9 cellular contexts compared by ENCODE assay signal in the genomic region with DNA sequence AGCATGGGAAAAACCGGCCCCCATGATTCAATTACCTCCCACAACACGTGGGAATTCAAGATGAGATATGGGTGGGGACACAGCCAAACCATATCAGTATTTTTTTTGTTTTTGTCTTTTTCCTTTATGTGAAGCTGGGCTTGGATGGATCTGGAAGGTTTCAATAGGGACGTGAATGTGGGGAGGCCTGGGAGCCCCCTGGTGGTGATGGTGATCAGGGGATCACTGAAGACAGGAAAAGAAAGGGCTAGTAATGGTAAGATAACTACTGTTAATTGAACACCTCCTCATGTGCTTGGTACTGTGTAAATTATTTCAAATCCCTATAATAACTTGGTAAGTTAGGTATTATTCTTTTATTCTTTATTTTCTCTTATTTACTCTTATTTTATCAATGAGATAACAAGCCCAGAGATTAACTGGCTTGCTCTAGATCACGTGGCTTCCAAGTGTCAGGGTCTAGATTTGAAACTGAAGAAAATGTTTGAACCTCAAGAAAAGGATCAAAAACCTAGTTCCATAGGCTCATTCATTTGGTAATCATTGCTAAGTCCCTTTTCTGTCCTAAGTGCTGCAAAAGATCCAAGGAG.
A peak's percentile ranks its signal among the peaks of the same experiment; 100 is the strongest.
DNase-seq lines count a peak whose midpoint lies in the region; ATAC-seq, FAIRE-seq and TF ChIP-seq lines count a peak whose summit lies in the region.
"Had no signal": no experiment of that assay in that cellular context is flagged by ENCODE, and none has a peak within 500 bp of the region (broad histone marks: within the 10 kb centered on the region; RNA-seq: fewer than 3 reads in every experiment).

No MANE protein-coding gene starts in this region.

- H3K4me3 ChIP-seq in Caco-2 (ENCODE audit: low read depth, low read length) (no peak overlapping the region), thyroid gland (replicated peaks in 1 of 3) (no peak overlapping the region)

- CTCF ChIA-PET in Caco-2 (lab: Charles Lee), result interaction anchor here (1.0 to 2.2 kb wide), 3 partner anchors 10 to 431 kb away, joined by 6 to 13 read pairs (median 13); no protein-coding TSS in a partner anchor
- CTCF ChIA-PET in HEK293T (lab: Yijun Ruan, JAX), result no interaction called here

- WGBS in thyroid gland, 2 donors, result 71 to 81% methylated on average over 4 of the region's 4 CpGs

- no peaks in the 10 kb centered on the region for H3K9me3 ChIP-seq in Caco-2
- no peaks in the 10 kb centered on the region for H3K9me3 ChIP-seq in thyroid gland

- no peaks in the 10 kb centered on the region for H3K4me1 Mint-ChIP-seq in Caco-2 (ENCODE audit: low read depth, unreplicated experiment)

- H3K36me3 ChIP-seq in Caco-2 (ENCODE audit: control insufficient read depth, insufficient read depth, low read length), result no peaks in the 10 kb centered on the region
- H3K36me3 ChIP-seq in thyroid gland, result no peaks in the 10 kb centered on the region

- no peaks in the 10 kb centered on the region for H3K27me3 Mint-ChIP-seq in Caco-2 (ENCODE audit: insufficient read depth, unreplicated experiment)

- peak; percentile 26 to 57 for ATAC-seq in left cardiac atrium
- ATAC-seq in GM19023 (IDR thresholded peaks at IDR 0.05; ENCODE audit: unreplicated experiment), result no peak

- H3K4me3 Mint-ChIP-seq in Caco-2 (ENCODE audit: unreplicated experiment), result no peak overlapping the region
- H3K4me3 Mint-ChIP-seq: stimulated activated naive CD8-positive, alpha-beta T cell treated with anti-CD3 and anti-CD28 coated beads, Interleukin-15, Interleukin-2, amounts not matched to agents 100 ng/mL and 50 ng/mL, for 24 hours had no signal

- no peak overlapping the region for H3K27ac ChIP-seq in thyroid gland

- no peak for FAIRE-seq in GM12891 (lab: Jason Lieb, UNC)

- no peak for TF ChIP-seq POLR2A in thyroid gland (IDR thresholded peaks at IDR 0.05)
- TF ChIP-seq POLR2A in GM12891 (IDR thresholded peaks at IDR 0.05; ENCODE audit: low read depth, low read length), result no peak

- intact Hi-C loops in Caco-2 (cut with micrococcal nuclease; ENCODE audit: unreplicated experiment), result loop anchor here (1.0 to 5.0 kb wide), 2 partner anchors 239 to 431 kb away; no protein-coding TSS in a partner anchor
- intact Hi-C loops in left cardiac atrium (cut with DNase I), result loop anchor here (10.0 kb wide), 1 partner anchor 432 kb away; no protein-coding TSS in a partner anchor
- intact Hi-C loops in thyroid gland (cut with DNase I), result loop anchor here (5.0 kb wide), 1 partner anchor 429 kb away; no protein-coding TSS in a partner anchor

- POLR2A ChIA-PET in Caco-2 (lab: Charles Lee) (no interaction called here), HEK293T (lab: Yijun Ruan, JAX) (no interaction called here)

- TF ChIP-seq CTCF in Caco-2 (IDR thresholded peaks at IDR 0.05; ENCODE audit: insufficient read depth in 1 of 2, low read depth in 1 of 2, low read length in 1 of 2, severe bottlenecking in 1 of 2, unreplicated experiment in 1 of 2) (peak; percentile 90 to 97), thyroid gland (IDR thresholded peaks at IDR 0.05) (peak; percentile 20 to 61 (median 47))

- no peak overlapping the region for H3K27ac Mint-ChIP-seq in Caco-2 (ENCODE audit: unreplicated experiment)
- H3K27ac Mint-ChIP-seq: stimulated activated naive CD8-positive, alpha-beta T cell treated with anti-CD3 and anti-CD28 coated beads, Interleukin-15, Interleukin-2, amounts not matched to agents 100 ng/mL and 50 ng/mL, for 24 hours had no signal

- no peaks in the 10 kb centered on the region for H3K4me1 ChIP-seq in Caco-2
- no peaks in the 10 kb centered on the region for H3K4me1 ChIP-seq in thyroid gland

- DNase-seq in Caco-2 (peak; percentile 60 to 77), HEK293T (ENCODE audit: extremely low spot score) (peak; percentile 36), UCSD-AML1 (lab: John Stamatoyannopoulos, UW; ENCODE audit: unreplicated experiment) (peak; percentile 27), left cardiac atrium (peak; percentile 57), thyroid gland (peak; percentile 50 to 65), epidermal melanocyte (ENCODE audit: insufficient read length, low spot score) (no peak), GM12891 (ENCODE audit: insufficient read length, low spot score) (no peak)

- BruUV-seq in Caco-2 (replicated peaks; lab: Mats Ljungman, UMichigan), result no TSS peak

- H3K36me3 Mint-ChIP-seq in Caco-2 (ENCODE audit: insufficient read depth, unreplicated experiment), result no peaks in the 10 kb centered on the region

- H3K9me3 Mint-ChIP-seq in Caco-2 (ENCODE audit: unreplicated experiment), result no peaks in the 10 kb centered on the region

- no peaks in the 10 kb centered on the region for H3K27me3 ChIP-seq in Caco-2 (replicated peaks; ENCODE audit: control insufficient read depth, insufficient read depth, low read length)
- H3K27me3 ChIP-seq in thyroid gland, result no peaks in the 10 kb centered on the region

TF ChIP-seq in HEK293T, 16 proteins besides CTCF, POLR2A, EP300 and RAD21:
- TF ChIP-seq HDGF (IDR thresholded peaks at IDR 0.05; ENCODE audit: borderline replicate concordance) (no peak), SP1 (IDR thresholded peaks at IDR 0.05) (no peak), SUZ12 (IDR thresholded peaks at IDR 0.05) (no peak), L3MBTL2 (conservative IDR thresholded peaks at IDR 0.05) (no peak), TARDBP (IDR thresholded peaks at IDR 0.05) (no peak), FOXM1 (IDR thresholded peaks at IDR 0.05; ENCODE audit: borderline replicate concordance) (no peak), FOXA1 (IDR thresholded peaks at IDR 0.05) (no peak), ARNT (IDR thresholded peaks at IDR 0.05) (no peak), ZNF384 (IDR thresholded peaks at IDR 0.05) (no peak), ELF4 (IDR thresholded peaks at IDR 0.05) (no peak), NFRKB (IDR thresholded peaks at IDR 0.05) (no peak), LEF1 (IDR thresholded peaks at IDR 0.05; ENCODE audit: borderline replicate concordance) (no peak), BHLHE40 (IDR thresholded peaks at IDR 0.05; ENCODE audit: borderline replicate concordance) (no peak), CTBP1 (IDR thresholded peaks at IDR 0.05; ENCODE audit: borderline replicate concordance) (no peak), FOXK2 (IDR thresholded peaks at IDR 0.05) (no peak)
- TF ChIP-seq, protein P1, sequence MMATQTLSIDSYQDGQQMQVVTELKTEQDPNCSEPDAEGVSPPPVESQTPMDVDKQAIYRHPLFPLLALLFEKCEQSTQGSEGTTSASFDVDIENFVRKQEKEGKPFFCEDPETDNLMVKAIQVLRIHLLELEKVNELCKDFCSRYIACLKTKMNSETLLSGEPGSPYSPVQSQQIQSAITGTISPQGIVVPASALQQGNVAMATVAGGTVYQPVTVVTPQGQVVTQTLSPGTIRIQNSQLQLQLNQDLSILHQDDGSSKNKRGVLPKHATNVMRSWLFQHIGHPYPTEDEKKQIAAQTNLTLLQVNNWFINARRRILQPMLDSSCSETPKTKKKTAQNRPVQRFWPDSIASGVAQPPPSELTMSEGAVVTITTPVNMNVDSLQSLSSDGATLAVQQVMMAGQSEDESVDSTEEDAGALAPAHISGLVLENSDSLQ (IDR thresholded peaks at IDR 0.05), result no peak

TF ChIP-seq in GM12891, 5 proteins besides CTCF, POLR2A, EP300 and RAD21:
- TF ChIP-seq PAX5 (IDR thresholded peaks at IDR 0.05; ENCODE audit: insufficient read depth, low read length, severe bottlenecking) (no peak), POU2F2 (IDR thresholded peaks at IDR 0.05; ENCODE audit: low read depth, low read length) (no peak), SPI1 (IDR thresholded peaks at IDR 0.05; ENCODE audit: low read depth, low read length) (no peak), POLR2AphosphoS5 (IDR thresholded peaks at IDR 0.05; ENCODE audit: low read depth, low read length) (no peak), TAF1 (IDR thresholded peaks at IDR 0.05; ENCODE audit: low read depth, low read length) (no peak)

Comparison
In these comparisons a context has a peak if more than half of its experiments do, and no peak if none do; other contexts are left out.
1. DNase-seq: peak in Caco-2 (2 of 2), HEK293T (single experiment), UCSD-AML1 (single experiment), left cardiac atrium (single experiment) and thyroid gland (2 of 2); none in epidermal melanocyte (single experiment) and GM12891 (single experiment).